8 cellular contexts compared by ENCODE assay signal in the genomic region with DNA sequence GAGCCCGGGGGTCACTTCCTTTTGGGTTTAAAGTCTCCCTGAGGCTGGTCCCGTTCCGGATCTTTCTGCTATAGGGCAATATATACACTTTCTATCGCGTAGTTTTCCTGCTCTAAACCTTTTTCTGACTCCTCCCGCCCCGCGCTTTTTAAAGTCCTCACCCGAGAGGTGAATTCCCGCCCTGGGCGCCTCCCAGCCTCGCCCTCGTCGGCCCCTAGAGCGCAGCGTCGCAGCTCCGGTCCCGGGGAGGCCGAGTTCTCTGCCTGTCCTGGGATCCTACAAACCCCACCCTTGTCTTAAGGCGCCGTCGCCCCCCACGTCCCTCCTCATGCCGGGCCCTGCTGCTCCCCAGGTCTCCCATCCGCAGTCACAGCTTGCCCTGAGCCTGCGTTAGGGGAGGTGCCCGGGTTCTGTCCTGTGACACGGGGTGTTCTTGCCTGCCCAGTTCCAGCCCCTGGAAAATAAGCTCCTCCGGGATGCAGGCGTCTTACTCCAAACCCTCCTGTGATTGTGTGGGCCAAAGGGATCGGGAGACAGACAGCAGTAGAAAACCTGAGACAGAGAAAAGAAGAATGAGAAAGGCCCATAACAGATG. TPM values are rescaled to one million over a fixed set of nuclear protein-coding genes. Genes with fewer than 3 reads are reported as not detected.
DNase-seq lines count a peak whose midpoint lies in the region; ATAC-seq, FAIRE-seq and TF ChIP-seq lines count a peak whose summit lies in the region.

No MANE protein-coding gene starts in this region.

- H4K20me1 ChIP-seq in PC-9 (ENCODE audit: insufficient read depth) (no peaks in the 10 kb centered on the region), K562 (replicated peaks; ENCODE audit: control insufficient read depth, insufficient read depth, low read length) (no peaks in the 10 kb centered on the region)

- intact Hi-C loops in PC-9 (cut with micrococcal nuclease; ENCODE audit: unreplicated experiment) (loop anchor here (1.0 to 10.0 kb wide), 2 partner anchors 29 to 171 kb away; a partner anchor contains a TSS), K562 (cut with micrococcal nuclease) (no loop called here), left colon (cut with DNase I, micrococcal nuclease) (no loop called here), posterior vena cava (cut with DNase I) (loop anchor here in 1 of 2 donors (2.0 kb wide), 1 partner anchor 27 kb away; no protein-coding TSS in a partner anchor)

- WGBS in K562 (ENCODE audit: insufficient coverage, low coverage, missing lambda C conversion rate): 9% methylated on average over 11 of the region's 32 CpGs

- TF ChIP-seq POLR2A in K562 (conservative IDR thresholded peaks at IDR 0.05): 0 out of 2 replicates have a peak, but pooled peaks have one; percentile 12

- in situ Hi-C loops in K562 (cut with MboI): loop anchor here (5.0 kb wide), 1 partner anchor 679 kb away; no protein-coding TSS in a partner anchor

- TF ChIP-seq CTCF in PC-9 (conservative IDR thresholded peaks at IDR 0.05): no peak
- TF ChIP-seq CTCF in K562 (IDR thresholded peaks at IDR 0.05 in 2 of 3, conservative IDR thresholded peaks at IDR 0.05 in 1 of 3; ENCODE audit: insufficient read depth in 2 of 3, low read depth in 1 of 3, low read length in 3 of 3): no peak

- H3K36me3 ChIP-seq in PC-9 (ENCODE audit: low read depth) (peaks cover 4% of the 10 kb centered on the region; the same call in 1 of the 2 replicates), K562 (ENCODE audit: control insufficient read depth, insufficient read depth, low read length) (no peaks in the 10 kb centered on the region)

- H3K27ac ChIP-seq in PC-9 (peak overlapping the region; percentile 33), K562 (ENCODE audit: extremely low read depth, low read depth, low read length) (peak overlapping the region; percentile 74)

- peaks cover 4% of the 10 kb centered on the region; the same call in 1 of the 2 replicates for H3K79me2 ChIP-seq in PC-9 (ENCODE audit: low read depth)
- H3K79me2 ChIP-seq in K562 (ENCODE audit: control insufficient read depth, insufficient read depth, low read length): no peaks in the 10 kb centered on the region

- peak; percentile 31 for DNase-seq in NCI-H2029 (lab: John Stamatoyannopoulos, UW)
- DNase-seq in NCI-H2029 treated with DMSO at 0.1 percent for 48 hours (lab: John Stamatoyannopoulos, UW): no peak
- peak in 1 of 2 experiments; percentile 46 for DNase-seq in PC-9
- DNase-seq in K562 (ENCODE audit: extremely low read depth in 1 of 4, low spot score in 3 of 4): peak in 2 of 4 experiments; percentile 3 to 15
- peak in 1 of 2 donors; percentile 57 for DNase-seq in left colon
- DNase-seq in stimulated activated CD8-positive, alpha-beta memory T cell treated with anti-CD3 and anti-CD28 coated beads, Interleukin-12 subunit alpha, Interleukin-12 subunit beta, amount 100 ng/mL, for 4 hours (ENCODE audit: low read depth): peak; percentile 27
- no peak for DNase-seq in posterior vena cava (ENCODE audit: low spot score)

- no peak for FAIRE-seq in K562 (lab: Jason Lieb, UNC)

- ATAC-seq in HG02798 (IDR thresholded peaks at IDR 0.05; ENCODE audit: poor library complexity, unreplicated experiment) (peak; percentile 45), K562 (peak; percentile 78), left colon (peak; percentile 62)

- H3K4me3 ChIP-seq in PC-9 (peak overlapping the region; percentile 63), K562 (peak overlapping the region; percentile 51)

- no peaks in the 10 kb centered on the region for H3K9me1 ChIP-seq in K562 (ENCODE audit: control insufficient read depth, insufficient read depth, low read length)

- BruUV-seq in PC-9 (replicated peaks; lab: Mats Ljungman, UMichigan): TSS peak; percentile 77
- no TSS peak for BruUV-seq in K562 (replicated peaks; lab: Mats Ljungman, UMichigan)

- H3K4me1 ChIP-seq in PC-9 (replicated peaks; ENCODE audit: insufficient read depth): 0 out of 2 replicates have a peak, but pooled peaks cover 6% of the 10 kb centered on the region
- peaks cover 0 to 4% of the 10 kb centered on the region in 2 experiments; a peak in 2 of 5 replicates for H3K4me1 ChIP-seq in K562 (replicated peaks in 1 of 2; ENCODE audit: control insufficient read depth in 2 of 2, insufficient read depth in 2 of 2, low read length in 2 of 2)

- H2AFZ ChIP-seq in PC-9 (peak overlapping the region; percentile 94), K562 (ENCODE audit: low read depth, low read length) (peak overlapping the region; percentile 87)

- H3K27me3 ChIP-seq in PC-9 (ENCODE audit: insufficient read depth, low read depth) (no peaks in the 10 kb centered on the region), K562 (ENCODE audit: control insufficient read depth in 2 of 2, insufficient read depth in 2 of 2, low read length in 2 of 2) (no peaks in the 10 kb centered on the region)

- peak overlapping the region; percentile 84 for H3K4me2 ChIP-seq in PC-9
- peak overlapping the region; percentile 65 for H3K4me2 ChIP-seq in K562 (ENCODE audit: insufficient read depth, low read length)

- TF ChIP-seq EP300 in K562 (IDR thresholded peaks at IDR 0.05; ENCODE audit: low read length): no peak

- no peak for TF ChIP-seq RAD21 in K562 (CRISPR knock-in tag; conservative IDR thresholded peaks at IDR 0.05 in 1 of 2, IDR thresholded peaks at IDR 0.05 in 1 of 2)

- POLR2A ChIA-PET in PC-9 (lab: Charles Lee; ENCODE audit: unreplicated experiment) (no interaction called here), K562 (lab: Yijun Ruan, JAX) (no interaction called here)

- CTCF ChIA-PET in PC-9 (lab: Charles Lee): no interaction called here
- CTCF ChIA-PET in K562 (lab: Yijun Ruan, JAX; ENCODE audit: low intra/inter-chr PET ratio): no interaction called here

- no peaks in the 10 kb centered on the region for H3F3A ChIP-seq in PC-9 (ENCODE audit: insufficient read depth, low read depth)

- H3K9ac ChIP-seq in K562 (ENCODE audit: insufficient read depth in 1 of 2, low read depth in 2 of 2, low read length in 2 of 2): peak overlapping the region; percentile 69 to 85

- H3K9me2 ChIP-seq in PC-9 (ENCODE audit: insufficient read depth): no peaks in the 10 kb centered on the region

- H3K9me3 ChIP-seq in PC-9 (ENCODE audit: insufficient read depth, low read depth) (peaks cover 24% of the 10 kb centered on the region), K562 (replicated peaks; ENCODE audit: control insufficient read depth, insufficient read depth, low read depth, low read length) (no peaks in the 10 kb centered on the region)

RNA-seq across cellular contexts. Expression of a gene that starts 0.5 kb away (rescaled TPM):
- 19.7 and 21.8 TPM in 2 replicates for total RNA-seq in PC-9 (2021)
- 12.6 and 34.8 TPM in 2 replicates for total RNA-seq in K562 (2011; cell fraction: chromatin; rRNA removed; ENCODE audit: low replicate concordance)
- 6.3 and 10.8 TPM in 2 replicates for total RNA-seq in K562 (2011; cell fraction: nucleolus; rRNA removed)
- total RNA-seq in K562 (2011; cell fraction: nucleoplasm; rRNA removed): 17.3 and 18.7 TPM in 2 replicates
- 4.1 and 6.9 TPM in 2 replicates for total RNA-seq in K562 (2014; rRNA removed)
- total RNA-seq in K562 (2014; rRNA removed; fragmentation: Illumina TruSeq; extraction: Trizol): 11.0 and 12.0 TPM in 2 replicates
- total RNA-seq in K562 (2015; rRNA removed; fragmentation: Illumina TruSeq; extraction: Trizol): 5.7 and 6.7 TPM in 2 replicates
- 6.5 and 6.7 TPM in 2 replicates for total RNA-seq in K562 (2021)
- polyA plus RNA-seq in K562 (2011; rRNA removed): 6.4 and 10.8 TPM in 2 replicates
- polyA plus RNA-seq in K562 (2011; cell fraction: cytosol; rRNA removed): 1.4 and 2.7 TPM in 2 replicates
- polyA plus RNA-seq in K562 (2011; cell fraction: nucleus; rRNA removed): 5.9 and 6.6 TPM in 2 replicates
- polyA plus RNA-seq in K562 (2012): 3.4 and 4.3 TPM in 2 replicates
- 6.5 and 7.0 TPM in 2 replicates for polyA plus RNA-seq in K562 (2014; fragmentation: Illumina TruSeq; extraction: Trizol)
- polyA plus RNA-seq in K562 (2014; fragmentation: Nextera tagmentation; extraction: Ambion mirVana): 1 to 10 TPM; 1.5 to 2.5 TPM
- 4.5 and 5.4 TPM in 2 replicates for polyA plus RNA-seq in K562 (2014; rRNA removed)
- polyA minus RNA-seq in K562 (2011; rRNA and poly(A)+ RNA removed): 14.5 and 16.1 TPM in 2 replicates
- polyA minus RNA-seq in K562 (2011; cell fraction: cytosol; rRNA and poly(A)+ RNA removed): 2.2 and 5.0 TPM in 2 replicates
- 5.3 and 7.7 TPM in 2 replicates for polyA minus RNA-seq in K562 (2011; cell fraction: nucleus; rRNA and poly(A)+ RNA removed)
- total RNA-seq in left colon: 1 to 10 TPM; 8.6 to 9.3 TPM
- total RNA-seq in posterior vena cava: 10 to 100 TPM; 10.7 to 13.5 TPM

RNA-seq across cellular contexts. Expression of a gene that starts 29.0 kb away (rescaled TPM):
- 12.1 and 12.5 TPM in 2 replicates for total RNA-seq in PC-9 (2021)
- total RNA-seq in K562 (2011; cell fraction: chromatin; rRNA removed; ENCODE audit: low replicate concordance): 22.3 and 41.4 TPM in 2 replicates
- 16.3 and 20.1 TPM in 2 replicates for total RNA-seq in K562 (2011; cell fraction: nucleolus; rRNA removed)
- 17.6 and 19.8 TPM in 2 replicates for total RNA-seq in K562 (2011; cell fraction: nucleoplasm; rRNA removed)
- total RNA-seq in K562 (2014; rRNA removed): 8.0 and 8.5 TPM in 2 replicates
- total RNA-seq in K562 (2014; rRNA removed; fragmentation: Illumina TruSeq; extraction: Trizol): 17.5 and 18.7 TPM in 2 replicates
- 13.5 and 16.6 TPM in 2 replicates for total RNA-seq in K562 (2015; rRNA removed; fragmentation: Illumina TruSeq; extraction: Trizol)
- total RNA-seq in K562 (2021): 9.8 and 9.9 TPM in 2 replicates
- polyA plus RNA-seq in K562 (2011; rRNA removed): 12.5 and 12.7 TPM in 2 replicates
- polyA plus RNA-seq in K562 (2011; cell fraction: cytosol; rRNA removed): 4.1 and 5.6 TPM in 2 replicates
- 20.1 and 23.8 TPM in 2 replicates for polyA plus RNA-seq in K562 (2011; cell fraction: nucleus; rRNA removed)
- 6.2 and 6.8 TPM in 2 replicates for polyA plus RNA-seq in K562 (2012)
- 8.7 and 9.4 TPM in 2 replicates for polyA plus RNA-seq in K562 (2014; fragmentation: Illumina TruSeq; extraction: Trizol)
- polyA plus RNA-seq in K562 (2014; fragmentation: Nextera tagmentation; extraction: Ambion mirVana): 1 to 10 TPM; 6.6 to 9.6 TPM
- 5.4 and 8.1 TPM in 2 replicates for polyA plus RNA-seq in K562 (2014; rRNA removed)
- 35.9 and 37.9 TPM in 2 replicates for polyA minus RNA-seq in K562 (2011; rRNA and poly(A)+ RNA removed)
- polyA minus RNA-seq in K562 (2011; cell fraction: cytosol; rRNA and poly(A)+ RNA removed): 8.0 and 8.6 TPM in 2 replicates
- 11.6 and 19.9 TPM in 2 replicates for polyA minus RNA-seq in K562 (2011; cell fraction: nucleus; rRNA and poly(A)+ RNA removed)
- 1 to 10 TPM; 9.6 to 9.9 TPM for total RNA-seq in left colon
- 10 to 100 TPM in 1 of 2 donors, 1 to 10 TPM in 1; 9.3 to 10.6 TPM for total RNA-seq in posterior vena cava

RNA-seq across cellular contexts. Expression of a gene that starts 32.4 kb away (rescaled TPM):
- total RNA-seq in PC-9 (2021): 8.2 and 8.6 TPM in 2 replicates
- total RNA-seq in K562 (2011; cell fraction: chromatin; rRNA removed; ENCODE audit: low replicate concordance): 3.8 and 20.2 TPM in 2 replicates
- 3.3 and 5.1 TPM in 2 replicates for total RNA-seq in K562 (2011; cell fraction: nucleolus; rRNA removed)
- total RNA-seq in K562 (2011; cell fraction: nucleoplasm; rRNA removed): 5.7 and 5.9 TPM in 2 replicates
- 4.1 and 4.8 TPM in 2 replicates for total RNA-seq in K562 (2014; rRNA removed)
- total RNA-seq in K562 (2014; rRNA removed; fragmentation: Illumina TruSeq; extraction: Trizol): 13.2 and 15.8 TPM in 2 replicates
- total RNA-seq in K562 (2015; rRNA removed; fragmentation: Illumina TruSeq; extraction: Trizol): 9.3 and 10.8 TPM in 2 replicates
- 5.8 and 6.7 TPM in 2 replicates for total RNA-seq in K562 (2021)
- polyA plus RNA-seq in K562 (2011; rRNA removed): 6.0 and 8.9 TPM in 2 replicates
- polyA plus RNA-seq in K562 (2011; cell fraction: cytosol; rRNA removed): 0.98 and 2.0 TPM in 2 replicates
- polyA plus RNA-seq in K562 (2011; cell fraction: nucleus; rRNA removed): 2.3 and 2.6 TPM in 2 replicates
- polyA plus RNA-seq in K562 (2012): 3.6 and 4.1 TPM in 2 replicates
- polyA plus RNA-seq in K562 (2014; fragmentation: Illumina TruSeq; extraction: Trizol): 6.4 and 7.1 TPM in 2 replicates
- 1 to 10 TPM; 1.9 to 3.9 TPM for polyA plus RNA-seq in K562 (2014; fragmentation: Nextera tagmentation; extraction: Ambion mirVana)
- 2.9 and 3.2 TPM in 2 replicates for polyA plus RNA-seq in K562 (2014; rRNA removed)
- polyA minus RNA-seq in K562 (2011; rRNA and poly(A)+ RNA removed): 27.0 and 29.2 TPM in 2 replicates
- polyA minus RNA-seq in K562 (2011; cell fraction: cytosol; rRNA and poly(A)+ RNA removed): 5.4 and 6.8 TPM in 2 replicates
- 4.8 and 8.1 TPM in 2 replicates for polyA minus RNA-seq in K562 (2011; cell fraction: nucleus; rRNA and poly(A)+ RNA removed)
- 1 to 10 TPM; 5.2 to 7.8 TPM for total RNA-seq in left colon
- 1 to 10 TPM; 6.6 to 6.7 TPM for total RNA-seq in posterior vena cava

Comparison
In these comparisons a context has a peak if more than half of its experiments do, and no peak if none do; other contexts are left out.
1. DNase-seq: peak in NCI-H2029 (single experiment) and stimulated activated CD8-positive, alpha-beta memory T cell treated with anti-CD3 and anti-CD28 coated beads, Interleukin-12 subunit alpha, Interleukin-12 subunit beta, amount 100 ng/mL, for 4 hours (single experiment); none in NCI-H2029 treated with DMSO at 0.1 percent for 48 hours (single experiment) and posterior vena cava (single experiment).
2. Peak in every context shown above with its lines, with median percentiles within 50 percentile points of each other: ATAC-seq.